In genomic region chr15:39144051-39144450, GRCh38 we compare ENCODE assay signal across 1 cellular context.
TF ChIP-seq lines count a peak whose summit lies in the region.

No MANE protein-coding gene starts in this region.

TF ChIP-seq in IMR-90, 13 proteins besides CTCF, POLR2A, EP300 and RAD21:
- TF ChIP-seq ELK1 (IDR thresholded peaks at IDR 0.05; ENCODE audit: borderline replicate concordance, low read depth, low read length) (no peak), CHD1 (IDR thresholded peaks at IDR 0.05; ENCODE audit: low read depth, low read length) (no peak), CEBPB (IDR thresholded peaks at IDR 0.05; ENCODE audit: low read depth, low read length) (no peak), BHLHE40 (IDR thresholded peaks at IDR 0.05; ENCODE audit: low read depth, low read length) (no peak), RFX5 (IDR thresholded peaks at IDR 0.05; ENCODE audit: low read depth, low read length) (no peak)
